ENCODE assay signal across 1 cellular context in genomic region chr5:82509726-82510125, GRCh38.
TF ChIP-seq lines count a peak whose summit lies in the region.

No MANE protein-coding gene starts in this region.

TF ChIP-seq in GM23338, 12 proteins besides CTCF, POLR2A, EP300 and RAD21 (continued from another document):
- TF ChIP-seq ZNF462 (CRISPR knock-in tag; IDR thresholded peaks at IDR 0.05): no peak
- no peak for TF ChIP-seq ZNF331 (CRISPR knock-in tag; IDR thresholded peaks at IDR 0.05; ENCODE audit: low read depth)
- no peak for TF ChIP-seq EZH2 (IDR thresholded peaks at IDR 0.05; ENCODE audit: low read depth, unreplicated experiment)
- TF ChIP-seq STAT1 (IDR thresholded peaks at IDR 0.05; ENCODE audit: unreplicated experiment): no peak
- no peak for TF ChIP-seq ZNF114 (CRISPR knock-in tag; IDR thresholded peaks at IDR 0.05)
- no peak for TF ChIP-seq CREB1 (CRISPR knock-in tag; IDR thresholded peaks at IDR 0.05; ENCODE audit: low read depth)
- TF ChIP-seq ETS1 (IDR thresholded peaks at IDR 0.05): no peak
- TF ChIP-seq POLR2AphosphoS5 (IDR thresholded peaks at IDR 0.05; ENCODE audit: low read depth): no peak
- TF ChIP-seq JUNB (IDR thresholded peaks at IDR 0.05; ENCODE audit: unreplicated experiment): no peak
- TF ChIP-seq EZH2phosphoT487 (IDR thresholded peaks at IDR 0.05; ENCODE audit: unreplicated experiment): no peak
